8 cellular contexts compared by ENCODE assay signal in genomic region chr3:151918253-151919029, GRCh38. TPM values are rescaled to one million over a fixed set of nuclear protein-coding genes. Genes with fewer than 3 reads are reported as not detected.
DNase-seq lines count a peak whose midpoint lies in the region; ATAC-seq and TF ChIP-seq lines count a peak whose summit lies in the region.

No MANE protein-coding gene starts in this region.

- no peak for TF ChIP-seq POLR2A in prostate gland (IDR thresholded peaks at IDR 0.05)

- H3K4me3 ChIP-seq in fibroblast of villous mesenchyme (ENCODE audit: low read depth, low read length) (no peak overlapping the region), prostate gland (no peak overlapping the region), MG63 (no peak overlapping the region)

- peak; percentile 65 for TF ChIP-seq CTCF in fibroblast of villous mesenchyme (IDR thresholded peaks at IDR 0.05; ENCODE audit: insufficient read depth, low read depth, low read length)
- peak in 3 of 4 experiments; percentile 24 to 59 (median 50) for TF ChIP-seq CTCF in prostate gland (IDR thresholded peaks at IDR 0.05)

- no peaks in the 10 kb centered on the region for H3K36me3 ChIP-seq in prostate gland
- no peaks in the 10 kb centered on the region for H3K36me3 ChIP-seq in MG63

- 59% methylated on average over 5 of the region's 5 CpGs for WGBS in prostate gland

- H3K4me1 ChIP-seq in prostate gland (replicated peaks) = no peaks in the 10 kb centered on the region

- H3K9me3 ChIP-seq in prostate gland (no peaks in the 10 kb centered on the region), MG63 (peaks cover 4% of the 10 kb centered on the region; the same call in 1 of the 2 replicates)

- intact Hi-C loops in prostate gland (cut with DNase I) = loop anchor here (10.0 kb wide), 1 partner anchor 474 kb away; no protein-coding TSS in a partner anchor

- DNase-seq in DMS153 treated with DMSO at 0.1 percent for 48 hours (lab: John Stamatoyannopoulos, UW; ENCODE audit: unreplicated experiment) (peak; percentile 22), NCI-H1105 treated with DMSO at 0.1 percent for 48 hours (lab: John Stamatoyannopoulos, UW) (peak; percentile 76), SW480 (ENCODE audit: low spot score) (peak; percentile 64), fibroblast of villous mesenchyme (ENCODE audit: low read depth) (peak; percentile 82), prostate gland (ENCODE audit: low spot score) (no peak), MG63 (no peak)
- DNase-seq in activated CD4-positive, alpha-beta T cell treated with anti-CD3 and anti-CD28 coated beads, Interleukin-2, amount 50 U/mL, for 4 hours = no peak

- no peaks in the 10 kb centered on the region for H3K27me3 ChIP-seq in prostate gland (replicated peaks; ENCODE audit: insufficient read depth)
- no peaks in the 10 kb centered on the region for H3K27me3 ChIP-seq in MG63

- no peak overlapping the region for H3K27ac ChIP-seq in prostate gland

- peak; percentile 53 for ATAC-seq in GM21576 (IDR thresholded peaks at IDR 0.05; ENCODE audit: unreplicated experiment)

RNA-seq across cellular contexts. Expression of gene SUCNR1, which starts 45.0 kb away (rescaled TPM):
- total RNA-seq in fibroblast of villous mesenchyme = 0.32 and 0.43 TPM in 2 replicates
- total RNA-seq in prostate gland = not detected
- not detected in 2 replicates for total RNA-seq in MG63 (2014; rRNA removed; shearing (Covaris generic); ENCODE audit: low replicate concordance)

Comparison
In these comparisons a context has a peak if more than half of its experiments do, and no peak if none do; other contexts are left out.
1. DNase-seq: peak in DMS153 treated with DMSO at 0.1 percent for 48 hours (single experiment), NCI-H1105 treated with DMSO at 0.1 percent for 48 hours (single experiment), SW480 (single experiment) and fibroblast of villous mesenchyme (single experiment); none in prostate gland (single experiment), MG63 (single experiment) and activated CD4-positive, alpha-beta T cell treated with anti-CD3 and anti-CD28 coated beads, Interleukin-2, amount 50 U/mL, for 4 hours (0 of 2).